17 cellular contexts compared by ENCODE assay signal in the genomic region with DNA sequence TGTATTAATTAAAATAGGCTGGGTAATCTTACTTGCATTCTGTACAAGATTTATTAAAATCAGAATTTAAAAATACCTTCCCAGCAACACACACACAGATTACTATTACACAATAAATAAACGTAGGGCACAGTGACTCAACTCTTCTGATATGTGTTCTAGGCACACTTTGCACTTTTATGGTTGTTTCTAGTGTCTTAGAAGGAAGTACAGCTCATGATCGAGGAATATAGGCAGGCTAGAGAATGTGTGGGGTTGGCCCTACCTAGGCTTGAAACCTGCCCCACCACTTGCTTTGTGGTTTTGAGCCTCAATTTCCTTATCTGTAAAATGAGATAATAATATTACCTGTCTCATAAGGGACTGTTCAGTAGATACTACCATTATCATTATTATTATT. TPM values are rescaled to one million over a fixed set of nuclear protein-coding genes. Genes with fewer than 3 reads are reported as not detected.
"Had no signal": no experiment of that assay in that cellular context is flagged by ENCODE, and none has a peak within 500 bp of the region (broad histone marks: within the 10 kb centered on the region; RNA-seq: fewer than 3 reads in every experiment).

No MANE protein-coding gene starts in this region.

- H3K9me3 ChIP-seq: mucosa of descending colon had no signal

- ATAC-seq: left lobe of liver, mucosa of descending colon, natural killer cell, right cardiac atrium had no signal

- H3K4me3 ChIP-seq: coronary artery, mucosa of descending colon had no signal

- H3K27ac ChIP-seq: coronary artery had no signal

- DNase-seq: activated CD4-positive, alpha-beta T cell treated with anti-CD3 and anti-CD28 coated beads, Interleukin-2, amount 50 U/mL, for 4 hours; activated CD4-positive, CD25-positive, alpha-beta regulatory T cell treated with anti-CD3 and anti-CD28 coated beads, Interleukin-2, amount 50 U/mL, for 72 hours; activated effector memory CD4-positive, alpha-beta T cell treated with Interleukin-2 at 50 U/mL for 16 hours; activated T-cell treated with anti-CD3 and anti-CD28 coated beads, Interleukin-2, amount 50 U/mL, for 24 hours; aorta; caudate nucleus; effector CD8-positive, alpha-beta T cell; mucosa of descending colon; natural killer cell; nucleus accumbens; right cardiac atrium; stimulated activated naive CD4-positive, alpha-beta T cell; substantia nigra had no signal

RNA-seq across cellular contexts. Expression of gene ARMC3, which starts 30.5 kb away (rescaled TPM):
- total RNA-seq: aorta; left lobe of liver; mucosa of descending colon; posterior vena cava; right cardiac atrium; T-helper 2 cell treated with Interferon-gamma antibody and Interleukin-4, amounts not matched to agents 100 ng/mL and 5 ng/mL, for 36 hours had no signal
- polyA plus RNA-seq: right cardiac atrium had no signal
